Comparison of ENCODE assay signal across 19 cellular contexts in genomic region chr18:46719388-46719787, GRCh38. TPM values are rescaled to one million over a fixed set of nuclear protein-coding genes. Genes with fewer than 3 reads are reported as not detected.
A peak's percentile ranks its signal among the peaks of the same experiment; 100 is the strongest.
DNase-seq lines count a peak whose midpoint lies in the region; ATAC-seq and TF ChIP-seq lines count a peak whose summit lies in the region.
"Had no signal": no experiment of that assay in that cellular context is flagged by ENCODE, and none has a peak within 500 bp of the region (broad histone marks: within the 10 kb centered on the region; RNA-seq: fewer than 3 reads in every experiment).

No MANE protein-coding gene starts in this region.

- no peak overlapping the region for H2BK5ac ChIP-seq in mesenchymal stem cell (ENCODE audit: low read depth, low read length, poor library complexity, severe bottlenecking)

- POLR2A ChIA-PET in A673 (lab: Charles Lee; ENCODE audit: low non-redundant PET): interaction anchor here (0.5 kb wide), 1 partner anchor 1098 kb away, joined by 4 read pairs; no protein-coding TSS in a partner anchor
- POLR2A ChIA-PET in HEK293 (lab: Yijun Ruan, JAX): no interaction called here

- H3K4me3 ChIP-seq in A673 (ENCODE audit: low read depth, low read length, poor library complexity, severe bottlenecking) (no peak overlapping the region), HEK293 (ENCODE audit: low read depth, low read length) (no peak overlapping the region), dorsolateral prefrontal cortex (no peak overlapping the region), mesenchymal stem cell (ENCODE audit: insufficient read depth in 1 of 2, low read depth in 1 of 2, low read length in 2 of 2) (peak overlapping the region in 1 of 2 experiments; percentile 26)
- H3K4me3 ChIP-seq: HAP-1, Peyer's patch had no signal

- H4K91ac ChIP-seq in mesenchymal stem cell (ENCODE audit: low read length): peak overlapping the region; percentile 93

- WGBS in mesenchymal stem cell: 75% methylated on average over 5 of the region's 5 CpGs

- H3K9me3 ChIP-seq in A673 (ENCODE audit: low read depth, low read length, poor library complexity, severe bottlenecking): no peaks in the 10 kb centered on the region
- no peaks in the 10 kb centered on the region for H3K9me3 ChIP-seq in HEK293 (ENCODE audit: control insufficient read depth, insufficient read depth, low read depth, low read length)
- H3K9me3 ChIP-seq in mesenchymal stem cell (ENCODE audit: control insufficient read depth, low read length): no peaks in the 10 kb centered on the region
- H3K9me3 ChIP-seq: HAP-1, Peyer's patch had no signal

- H3K27ac ChIP-seq in A673 (ENCODE audit: low read depth, low read length, poor library complexity, severe bottlenecking): peak overlapping the region; percentile 82
- no peak overlapping the region for H3K27ac ChIP-seq in HEK293 (ENCODE audit: extremely low read depth, low read depth, low read length)
- H3K27ac ChIP-seq in dorsolateral prefrontal cortex: peak overlapping the region in 43 of 59 donors; percentile 0 to 76 (median 49)
- H3K27ac ChIP-seq in mesenchymal stem cell (ENCODE audit: low read length, poor library complexity, severe bottlenecking): no peak overlapping the region
- H3K27ac ChIP-seq in caudate nucleus (ENCODE audit: low read depth, low read length): no peak overlapping the region
- H3K27ac ChIP-seq: Peyer's patch had no signal

- H3K27ac Mint-ChIP-seq in osteocyte (ENCODE audit: unreplicated experiment): no peak overlapping the region

- no peaks in the 10 kb centered on the region for H3K36me3 ChIP-seq in A673 (ENCODE audit: insufficient read depth, low read length, poor library complexity, severe bottlenecking)
- no peaks in the 10 kb centered on the region for H3K36me3 ChIP-seq in HEK293 (ENCODE audit: control insufficient read depth in 2 of 2, insufficient read depth in 1 of 2, low read length in 2 of 2)
- no peaks in the 10 kb centered on the region for H3K36me3 ChIP-seq in mesenchymal stem cell (ENCODE audit: control insufficient read depth in 1 of 2, insufficient read depth in 2 of 2, low read depth in 1 of 2, low read length in 2 of 2)
- H3K36me3 ChIP-seq: HAP-1, Peyer's patch had no signal

- no peak overlapping the region for H3K9ac ChIP-seq in mesenchymal stem cell (ENCODE audit: low read length)

- H2BK120ac ChIP-seq in mesenchymal stem cell (ENCODE audit: low read depth, low read length): peak overlapping the region; percentile 45

- BruUV-seq in A673 (replicated peaks; lab: Mats Ljungman, UMichigan): no TSS peak

- H3K14ac ChIP-seq in mesenchymal stem cell (ENCODE audit: low read length in 2 of 2): peak overlapping the region in 1 of 2 experiments; percentile 68

- H3K36me3 Mint-ChIP-seq in osteocyte (ENCODE audit: unreplicated experiment): no peaks in the 10 kb centered on the region

- peak overlapping the region; percentile 60 for H4K8ac ChIP-seq in mesenchymal stem cell (ENCODE audit: low read length)

- CTCF ChIA-PET in A673 (lab: Charles Lee) (no interaction called here), HEK293 (lab: Yijun Ruan, JAX) (interaction anchor here (0.6 kb wide), 1 partner anchor 1708 kb away, joined by 3 read pairs; no protein-coding TSS in a partner anchor)

- H3K23ac ChIP-seq in mesenchymal stem cell (ENCODE audit: low read length in 2 of 2): no peak overlapping the region

- H3K9me3 Mint-ChIP-seq in osteocyte (ENCODE audit: unreplicated experiment): no peaks in the 10 kb centered on the region

- H3K27me3 Mint-ChIP-seq in osteocyte (ENCODE audit: unreplicated experiment): peaks cover 5% of the 10 kb centered on the region

- peaks cover 45% of the 10 kb centered on the region for H3K4me1 ChIP-seq in A673 (ENCODE audit: insufficient read depth, low read length, poor library complexity, severe bottlenecking)
- no peaks in the 10 kb centered on the region for H3K4me1 ChIP-seq in HEK293 (ENCODE audit: control insufficient read depth, insufficient read depth, low read length)
- H3K4me1 ChIP-seq in mesenchymal stem cell (ENCODE audit: control insufficient read depth, insufficient read depth, low read depth, low read length): peaks cover 1% of the 10 kb centered on the region
- H3K4me1 ChIP-seq: HAP-1, Peyer's patch had no signal

- H3K4ac ChIP-seq in mesenchymal stem cell (ENCODE audit: low read depth in 1 of 2, low read length in 2 of 2): peak overlapping the region in 1 of 2 experiments; percentile 80

- no peak overlapping the region for H3K4me3 Mint-ChIP-seq in osteocyte (ENCODE audit: unreplicated experiment)

- TF ChIP-seq CTCF in A673 (conservative IDR thresholded peaks at IDR 0.05; ENCODE audit: low read depth, low read length): no peak
- TF ChIP-seq CTCF in HEK293 (tag by site-specific recombination; IDR thresholded peaks at IDR 0.05): no peak
- TF ChIP-seq CTCF in dorsolateral prefrontal cortex (IDR thresholded peaks at IDR 0.05 in 54 of 56, conservative IDR thresholded peaks at IDR 0.05 in 2 of 56; ENCODE audit: low read depth in 1 of 56, partially characterized antibody in 56 of 56): no peak
- TF ChIP-seq CTCF in osteocyte (IDR thresholded peaks at IDR 0.05): no peak

- H3K18ac ChIP-seq in mesenchymal stem cell (ENCODE audit: low read depth in 1 of 2, low read length in 2 of 2): peak overlapping the region; percentile 25 to 76

- H2AFZ ChIP-seq in mesenchymal stem cell (ENCODE audit: low read depth, low read length): no peak overlapping the region

- H3K4me2 ChIP-seq in mesenchymal stem cell (ENCODE audit: low read length, poor library complexity, severe bottlenecking): no peak overlapping the region

- peak overlapping the region; percentile 59 to 75 for H2BK12ac ChIP-seq in mesenchymal stem cell (ENCODE audit: low read length in 2 of 2)

- peak overlapping the region; percentile 21 for H2BK15ac ChIP-seq in mesenchymal stem cell (ENCODE audit: low read depth, poor library complexity, severe bottlenecking)

- H2AK5ac ChIP-seq in mesenchymal stem cell (ENCODE audit: low read length, severe bottlenecking): no peak overlapping the region

- intact Hi-C loops in A673 (cut with micrococcal nuclease; ENCODE audit: unreplicated experiment) (no loop called here), dorsolateral prefrontal cortex (cut with DNase I) (loop anchor here in 1 of 2 donors (5.0 kb wide), 1 partner anchor 38 kb away; the partner anchor contains the start of gene ST8SIA5)

- DNase-seq in A673 (ENCODE audit: low spot score) (no peak), dorsolateral prefrontal cortex (no peak), mesenchymal stem cell (no peak), caudate nucleus (lab: John Stamatoyannopoulos, UW) (no peak), osteocyte (ENCODE audit: extremely low spot score, unreplicated experiment) (no peak), CD1c-positive myeloid dendritic cell (ENCODE audit: extremely low spot score) (no peak)
- DNase-seq: AML-193, DMS 273 treated with DMSO at 0.1 percent for 48 hours, Karpas-422, NCI-H1105 treated with DMSO at 0.1 percent for 48 hours, NCI-H187, NCI-H2171, NCI-H82, SHP77 had no signal

- no peaks in the 10 kb centered on the region for H3K4me1 Mint-ChIP-seq in osteocyte (ENCODE audit: unreplicated experiment)

- no peaks in the 10 kb centered on the region for H3K27me3 ChIP-seq in A673 (replicated peaks; ENCODE audit: insufficient read depth, low read depth, low read length, poor library complexity)
- no peaks in the 10 kb centered on the region for H3K27me3 ChIP-seq in dorsolateral prefrontal cortex
- H3K27me3 ChIP-seq in mesenchymal stem cell (ENCODE audit: control insufficient read depth in 1 of 2, insufficient read depth in 1 of 2, low read length in 2 of 2): peaks cover 0 to 9% of the 10 kb centered on the region in 2 experiments
- H3K27me3 ChIP-seq: Peyer's patch had no signal

- no peak for ATAC-seq in HG03520 (IDR thresholded peaks at IDR 0.05; ENCODE audit: unreplicated experiment)

- H3K79me1 ChIP-seq in mesenchymal stem cell (replicated peaks; ENCODE audit: low read length, poor library complexity, severe bottlenecking): no peaks in the 10 kb centered on the region

TF ChIP-seq in HEK293, 187 proteins besides CTCF, POLR2A, EP300 and RAD21:
- TF ChIP-seq ELK4 (IDR thresholded peaks at IDR 0.05; ENCODE audit: borderline replicate concordance, low read depth, low read length) (no peak), ZNF366 (tag by site-specific recombination; conservative IDR thresholded peaks at IDR 0.05) (0 out of 2 replicates have a peak, but pooled peaks have one; percentile 45), SCRT2 (tag by site-specific recombination; IDR thresholded peaks at IDR 0.05) (no peak), ZNF660 (tag by site-specific recombination; IDR thresholded peaks at IDR 0.05) (no peak)

RNA-seq across cellular contexts. Expression of gene ST8SIA5, which starts 37.5 kb away (rescaled TPM):
- total RNA-seq in A673 (2021) (17.9 and 24.8 TPM in 2 replicates), dorsolateral prefrontal cortex (100 to 1,000 TPM in 4 of 120 experiments, 10 to 100 TPM in 116; 25.8 to 115 (median 77.9) TPM), osteocyte (0.30 and 0.76 TPM in 2 replicates)
- polyA plus RNA-seq in mesenchymal stem cell (2013, experiment 1 of 2): 0.62 TPM
- 0.66 TPM for polyA plus RNA-seq in mesenchymal stem cell (2013, experiment 2 of 2)
- total RNA-seq: NCI-H460 had no signal

Comparison
In these comparisons a context has a peak if more than half of its experiments do, and no peak if none do; other contexts are left out.
1. H3K27ac ChIP-seq: peak in A673 (single experiment) and dorsolateral prefrontal cortex (43 of 59); none in HEK293 (single experiment), mesenchymal stem cell (single experiment) and caudate nucleus (single experiment).
2. RNA of gene ST8SIA5, which starts 37.5 kb away (total RNA-seq): 25.8 to 115 TPM in dorsolateral prefrontal cortex and 17.9 to 24.8 TPM in A673; 0.30 to 0.76 TPM in osteocyte; every median in the first group is over 10 times any median in the second.